ENCODE assay signal across 10 cellular contexts in the genomic region with DNA sequence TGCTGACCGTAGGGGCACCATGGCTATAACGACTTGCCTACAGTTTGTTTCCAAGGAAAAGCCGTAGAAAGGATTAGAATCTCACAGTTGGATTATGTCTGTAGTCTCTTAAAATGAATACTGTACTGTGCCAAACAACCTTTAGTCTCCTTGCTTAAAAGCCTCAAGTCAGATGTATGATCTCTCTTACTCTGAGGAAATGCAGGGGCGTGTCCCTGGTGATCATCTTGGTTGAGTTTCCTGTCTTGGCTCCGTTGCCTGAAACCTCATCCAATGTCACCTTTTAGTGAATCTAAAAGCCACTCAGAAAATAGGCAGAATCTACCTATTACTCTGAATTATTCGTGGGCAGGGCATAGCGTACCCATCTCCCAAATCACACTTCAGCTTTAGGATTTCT.
DNase-seq lines count a peak whose midpoint lies in the region; ATAC-seq and TF ChIP-seq lines count a peak whose summit lies in the region.
"Had no signal": no experiment of that assay in that cellular context is flagged by ENCODE, and none has a peak within 500 bp of the region (broad histone marks: within the 10 kb centered on the region; RNA-seq: fewer than 3 reads in every experiment).

No MANE protein-coding gene starts in this region.

- no peak for ATAC-seq in left lung
- ATAC-seq in SK-N-SH treated with all-trans-retinoic acid at 6 μM for 48 hours = no peak

- intact Hi-C loops in left lung (cut with DNase I) = no loop called here
- intact Hi-C loops in thyroid gland (cut with DNase I) = loop anchor here (10.0 kb wide), 1 partner anchor 114 kb away; no protein-coding TSS in a partner anchor

- H3K27ac ChIP-seq in left lung (peak overlapping the region; percentile 67 to 70), thyroid gland (peak overlapping the region; percentile 58 to 87 (median 69))

- DNase-seq in activated T-cell treated with anti-CD3 and anti-CD28 coated beads for 1 hour (ENCODE audit: low read depth) (peak; percentile 47), activated T-cell treated with anti-CD3 and anti-CD28 coated beads for 4 hours (no peak), left lung (no peak), thyroid gland (no peak), HT-29 (ENCODE audit: low spot score) (no peak), NCI-H1092 treated with DMSO at 0.1 percent for 48 hours (lab: John Stamatoyannopoulos, UW) (no peak)
- DNase-seq in activated effector memory CD4-positive, alpha-beta T cell treated with anti-CD3 and anti-CD28 coated beads, Interleukin-2, amount 50 U/mL, for 16 hours = peak; percentile 81
- DNase-seq: mesenchymal stem cell, NCI-H1436 treated with DMSO at 0.1 percent for 48 hours had no signal

- no peaks in the 10 kb centered on the region for H3K36me3 ChIP-seq in left lung
- H3K36me3 ChIP-seq in thyroid gland = no peaks in the 10 kb centered on the region

- no peak for TF ChIP-seq POLR2A in thyroid gland (IDR thresholded peaks at IDR 0.05)

- H3K4me3 ChIP-seq in left lung = no peak overlapping the region
- H3K4me3 ChIP-seq in thyroid gland (replicated peaks in 1 of 3) = no peak overlapping the region

- TF ChIP-seq CTCF in left lung (IDR thresholded peaks at IDR 0.05) (no peak), thyroid gland (IDR thresholded peaks at IDR 0.05) (no peak)

- H3K4me1 ChIP-seq in left lung = peaks cover 4 to 29% of the 10 kb centered on the region in 2 donors
- peaks cover 25 to 28% of the 10 kb centered on the region in 2 donors for H3K4me1 ChIP-seq in thyroid gland

- H3K9me3 ChIP-seq in left lung = no peaks in the 10 kb centered on the region
- no peaks in the 10 kb centered on the region for H3K9me3 ChIP-seq in thyroid gland

- 73 to 86% methylated on average over 7 of the region's 7 CpGs for WGBS in thyroid gland, 2 donors

- H3K27me3 ChIP-seq in left lung = no peaks in the 10 kb centered on the region
- H3K27me3 ChIP-seq in thyroid gland = no peaks in the 10 kb centered on the region

TF ChIP-seq in SK-N-SH treated with all-trans-retinoic acid at 6 μM for 48 hours, 23 proteins besides CTCF, POLR2A, EP300 and RAD21:
- no peak for TF ChIP-seq TCF4 (CRISPR knock-in tag; IDR thresholded peaks at IDR 0.05; ENCODE audit: borderline replicate concordance)
- TF ChIP-seq ZNF70 (CRISPR knock-in tag; IDR thresholded peaks at IDR 0.05) = no peak
- TF ChIP-seq, protein P1, sequence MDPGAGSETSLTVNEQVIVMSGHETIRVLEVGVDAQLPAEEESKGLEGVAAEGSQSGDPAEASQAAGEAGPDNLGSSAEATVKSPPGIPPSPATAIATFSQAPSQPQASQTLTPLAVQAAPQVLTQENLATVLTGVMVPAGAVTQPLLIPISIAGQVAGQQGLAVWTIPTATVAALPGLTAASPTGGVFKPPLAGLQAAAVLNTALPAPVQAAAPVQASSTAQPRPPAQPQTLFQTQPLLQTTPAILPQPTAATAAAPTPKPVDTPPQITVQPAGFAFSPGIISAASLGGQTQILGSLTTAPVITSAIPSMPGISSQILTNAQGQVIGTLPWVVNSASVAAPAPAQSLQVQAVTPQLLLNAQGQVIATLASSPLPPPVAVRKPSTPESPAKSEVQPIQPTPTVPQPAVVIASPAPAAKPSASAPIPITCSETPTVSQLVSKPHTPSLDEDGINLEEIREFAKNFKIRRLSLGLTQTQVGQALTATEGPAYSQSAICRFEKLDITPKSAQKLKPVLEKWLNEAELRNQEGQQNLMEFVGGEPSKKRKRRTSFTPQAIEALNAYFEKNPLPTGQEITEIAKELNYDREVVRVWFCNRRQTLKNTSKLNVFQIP (CRISPR knock-in tag; IDR thresholded peaks at IDR 0.05; ENCODE audit: borderline replicate concordance, low read depth) = no peak
- no peak for TF ChIP-seq ZNF8 (CRISPR knock-in tag; IDR thresholded peaks at IDR 0.05)
- no peak for TF ChIP-seq BACH2 (CRISPR knock-in tag; IDR thresholded peaks at IDR 0.05; ENCODE audit: borderline replicate concordance)
- TF ChIP-seq, protein P2, sequence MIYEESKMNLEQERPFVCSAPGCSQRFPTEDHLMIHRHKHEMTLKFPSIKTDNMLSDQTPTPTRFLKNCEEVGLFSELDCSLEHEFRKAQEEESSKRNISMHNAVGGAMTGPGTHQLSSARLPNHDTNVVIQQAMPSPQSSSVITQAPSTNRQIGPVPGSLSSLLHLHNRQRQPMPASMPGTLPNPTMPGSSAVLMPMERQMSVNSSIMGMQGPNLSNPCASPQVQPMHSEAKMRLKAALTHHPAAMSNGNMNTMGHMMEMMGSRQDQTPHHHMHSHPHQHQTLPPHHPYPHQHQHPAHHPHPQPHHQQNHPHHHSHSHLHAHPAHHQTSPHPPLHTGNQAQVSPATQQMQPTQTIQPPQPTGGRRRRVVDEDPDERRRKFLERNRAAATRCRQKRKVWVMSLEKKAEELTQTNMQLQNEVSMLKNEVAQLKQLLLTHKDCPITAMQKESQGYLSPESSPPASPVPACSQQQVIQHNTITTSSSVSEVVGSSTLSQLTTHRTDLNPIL (CRISPR knock-in tag; IDR thresholded peaks at IDR 0.05; ENCODE audit: low read depth) = no peak
- TF ChIP-seq, protein P3, sequence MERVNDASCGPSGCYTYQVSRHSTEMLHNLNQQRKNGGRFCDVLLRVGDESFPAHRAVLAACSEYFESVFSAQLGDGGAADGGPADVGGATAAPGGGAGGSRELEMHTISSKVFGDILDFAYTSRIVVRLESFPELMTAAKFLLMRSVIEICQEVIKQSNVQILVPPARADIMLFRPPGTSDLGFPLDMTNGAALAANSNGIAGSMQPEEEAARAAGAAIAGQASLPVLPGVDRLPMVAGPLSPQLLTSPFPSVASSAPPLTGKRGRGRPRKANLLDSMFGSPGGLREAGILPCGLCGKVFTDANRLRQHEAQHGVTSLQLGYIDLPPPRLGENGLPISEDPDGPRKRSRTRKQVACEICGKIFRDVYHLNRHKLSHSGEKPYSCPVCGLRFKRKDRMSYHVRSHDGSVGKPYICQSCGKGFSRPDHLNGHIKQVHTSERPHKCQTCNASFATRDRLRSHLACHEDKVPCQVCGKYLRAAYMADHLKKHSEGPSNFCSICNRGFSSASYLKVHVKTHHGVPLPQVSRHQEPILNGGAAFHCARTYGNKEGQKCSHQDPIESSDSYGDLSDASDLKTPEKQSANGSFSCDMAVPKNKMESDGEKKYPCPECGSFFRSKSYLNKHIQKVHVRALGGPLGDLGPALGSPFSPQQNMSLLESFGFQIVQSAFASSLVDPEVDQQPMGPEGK (CRISPR knock-in tag; IDR thresholded peaks at IDR 0.05; ENCODE audit: borderline replicate concordance) = no peak
- TF ChIP-seq, protein P4, sequence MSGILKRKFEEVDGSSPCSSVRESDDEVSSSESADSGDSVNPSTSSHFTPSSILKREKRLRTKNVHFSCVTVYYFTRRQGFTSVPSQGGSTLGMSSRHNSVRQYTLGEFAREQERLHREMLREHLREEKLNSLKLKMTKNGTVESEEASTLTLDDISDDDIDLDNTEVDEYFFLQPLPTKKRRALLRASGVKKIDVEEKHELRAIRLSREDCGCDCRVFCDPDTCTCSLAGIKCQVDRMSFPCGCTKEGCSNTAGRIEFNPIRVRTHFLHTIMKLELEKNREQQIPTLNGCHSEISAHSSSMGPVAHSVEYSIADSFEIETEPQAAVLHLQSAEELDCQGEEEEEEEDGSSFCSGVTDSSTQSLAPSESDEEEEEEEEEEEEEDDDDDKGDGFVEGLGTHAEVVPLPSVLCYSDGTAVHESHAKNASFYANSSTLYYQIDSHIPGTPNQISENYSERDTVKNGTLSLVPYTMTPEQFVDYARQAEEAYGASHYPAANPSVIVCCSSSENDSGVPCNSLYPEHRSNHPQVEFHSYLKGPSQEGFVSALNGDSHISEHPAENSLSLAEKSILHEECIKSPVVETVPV (CRISPR knock-in tag; IDR thresholded peaks at IDR 0.05) = no peak
- no peak for TF ChIP-seq ZFP30 (CRISPR knock-in tag; IDR thresholded peaks at IDR 0.05)
- no peak for TF ChIP-seq ZNF565 (CRISPR knock-in tag; conservative IDR thresholded peaks at IDR 0.05; ENCODE audit: low read depth)
- no peak for TF ChIP-seq RARB (CRISPR knock-in tag; IDR thresholded peaks at IDR 0.05)
- no peak for TF ChIP-seq ISL1 (CRISPR knock-in tag; IDR thresholded peaks at IDR 0.05)
- TF ChIP-seq ESRRG (CRISPR knock-in tag; IDR thresholded peaks at IDR 0.05) = no peak
- TF ChIP-seq OSR1 (CRISPR knock-in tag; IDR thresholded peaks at IDR 0.05) = no peak
- no peak for TF ChIP-seq ZC3H10 (CRISPR knock-in tag; IDR thresholded peaks at IDR 0.05)
- no peak for TF ChIP-seq ZFP3 (CRISPR knock-in tag; IDR thresholded peaks at IDR 0.05)
- TF ChIP-seq ARNTL (CRISPR knock-in tag; IDR thresholded peaks at IDR 0.05; ENCODE audit: borderline replicate concordance, low read depth) = no peak
- no peak for TF ChIP-seq CSDC2 (CRISPR knock-in tag; IDR thresholded peaks at IDR 0.05)
TF ChIP-seq in SK-N-SH treated with all-trans-retinoic acid at 6 μM for 48 hours: peak in this region for 0.

Comparison
In these comparisons a context has a peak if more than half of its experiments do, and no peak if none do; other contexts are left out.
1. DNase-seq: peak in activated T-cell treated with anti-CD3 and anti-CD28 coated beads for 1 hour (single experiment) and activated effector memory CD4-positive, alpha-beta T cell treated with anti-CD3 and anti-CD28 coated beads, Interleukin-2, amount 50 U/mL, for 16 hours (single experiment); none in activated T-cell treated with anti-CD3 and anti-CD28 coated beads for 4 hours (single experiment), left lung (0 of 2), thyroid gland (0 of 2), HT-29 (single experiment) and NCI-H1092 treated with DMSO at 0.1 percent for 48 hours (single experiment).